In genomic region chr5:155082401-155082800, GRCh38 we compare ENCODE assay signal across 14 cellular contexts.
DNase-seq lines count a peak whose midpoint lies in the region; ATAC-seq and TF ChIP-seq lines count a peak whose summit lies in the region.
"Had no signal": no experiment of that assay in that cellular context is flagged by ENCODE, and none has a peak within 500 bp of the region (broad histone marks: within the 10 kb centered on the region; RNA-seq: fewer than 3 reads in every experiment).

No MANE protein-coding gene starts in this region.

- H3K4me3 ChIP-seq in fibroblast of villous mesenchyme (ENCODE audit: low read depth, low read length) = no peak overlapping the region
- H3K4me3 ChIP-seq in skeletal muscle satellite cell (ENCODE audit: low read length) = no peak overlapping the region
- H3K4me3 ChIP-seq in colonic mucosa = no peak overlapping the region

- H3K9ac ChIP-seq in skeletal muscle satellite cell (ENCODE audit: low read depth, low read length) (no peak overlapping the region), colonic mucosa (ENCODE audit: low read depth in 2 of 2, low read length in 2 of 2) (no peak overlapping the region)

- peaks cover 5 to 6% of the 10 kb centered on the region in 2 donors for H3K9me3 Mint-ChIP-seq in stimulated activated naive B cell treated with anti-CD40 and anti-IgM and Interleukin-4, amounts not matched to agents 10 μg/mL and 1 μg/mL and 100 μg/mL, for 72 hours
- H3K9me3 Mint-ChIP-seq: effector memory CD8-positive, alpha-beta T cell; nephron had no signal

- H3K4me1 Mint-ChIP-seq in stimulated activated naive B cell treated with anti-CD40 and anti-IgM and Interleukin-4, amounts not matched to agents 10 μg/mL and 1 μg/mL and 100 μg/mL, for 72 hours = no peaks in the 10 kb centered on the region
- H3K4me1 Mint-ChIP-seq: stimulated activated memory B cell treated with anti-CD40 and anti-IgM and Interleukin-4, amounts not matched to agents 10 μg/mL and 1 μg/mL and 100 μg/mL, for 72 hours had no signal

- DNase-seq in HCEC 1CT (peak; percentile 91), T1000 (lab: John Stamatoyannopoulos, UW) (peak; percentile 6), fibroblast of villous mesenchyme (ENCODE audit: low read depth) (peak; percentile 51), colonic mucosa (no peak), CD1c-positive myeloid dendritic cell (ENCODE audit: extremely low spot score) (no peak)
- no peak for DNase-seq in stimulated activated naive B cell treated with anti-CD40 and anti-IgM and Interleukin-4, amounts not matched to agents 10 μg/mL and 1 μg/mL and 100 μg/mL, for 72 hours
- DNase-seq: effector memory CD8-positive, alpha-beta T cell; NCI-H1930; stimulated activated CD4-positive, alpha-beta T cell treated with anti-CD3 and anti-CD28 coated beads, Interleukin-15, amount 100 ng/mL, for 24 hours; T-helper 9 cell had no signal

- no peaks in the 10 kb centered on the region for H3K36me3 Mint-ChIP-seq in stimulated activated naive B cell treated with anti-CD40 and anti-IgM and Interleukin-4, amounts not matched to agents 10 μg/mL and 1 μg/mL and 100 μg/mL, for 72 hours
- H3K36me3 Mint-ChIP-seq: stimulated activated memory B cell treated with anti-CD40 and anti-IgM and Interleukin-4, amounts not matched to agents 10 μg/mL and 1 μg/mL and 100 μg/mL, for 72 hours had no signal

- H3K4me2 ChIP-seq in skeletal muscle satellite cell (ENCODE audit: low read length) = peak overlapping the region; percentile 13

- no peak overlapping the region for H3K27ac ChIP-seq in colonic mucosa

- no peak overlapping the region for H3K27ac Mint-ChIP-seq in stimulated activated naive B cell treated with anti-CD40 and anti-IgM and Interleukin-4, amounts not matched to agents 10 μg/mL and 1 μg/mL and 100 μg/mL, for 72 hours
- H3K27ac Mint-ChIP-seq: effector memory CD8-positive, alpha-beta T cell; nephron; stimulated activated memory B cell treated with anti-CD40 and anti-IgM and Interleukin-4, amounts not matched to agents 10 μg/mL and 1 μg/mL and 100 μg/mL, for 72 hours had no signal

- no peak overlapping the region for H3K4me3 Mint-ChIP-seq in stimulated activated naive B cell treated with anti-CD40 and anti-IgM and Interleukin-4, amounts not matched to agents 10 μg/mL and 1 μg/mL and 100 μg/mL, for 72 hours
- H3K4me3 Mint-ChIP-seq: effector memory CD8-positive, alpha-beta T cell; nephron; stimulated activated memory B cell treated with anti-CD40 and anti-IgM and Interleukin-4, amounts not matched to agents 10 μg/mL and 1 μg/mL and 100 μg/mL, for 72 hours had no signal

- H3K27me3 Mint-ChIP-seq in stimulated activated naive B cell treated with anti-CD40 and anti-IgM and Interleukin-4, amounts not matched to agents 10 μg/mL and 1 μg/mL and 100 μg/mL, for 72 hours = peaks cover 0 to 4% of the 10 kb centered on the region in 2 donors

- TF ChIP-seq CTCF in fibroblast of villous mesenchyme (IDR thresholded peaks at IDR 0.05; ENCODE audit: insufficient read depth, low read depth, low read length) (no peak), colonic mucosa (IDR thresholded peaks at IDR 0.05) (no peak)

- no peak for TF ChIP-seq POLR2A in GM18505 (IDR thresholded peaks at IDR 0.05; ENCODE audit: borderline replicate concordance, extremely low read depth, insufficient read depth, insufficient read length)

- no peak for ATAC-seq in stimulated activated naive B cell treated with anti-CD40 and anti-IgM and Interleukin-4, amounts not matched to agents 10 μg/mL and 1 μg/mL and 100 μg/mL, for 72 hours (replicated peaks)
- ATAC-seq in GM18505 (IDR thresholded peaks at IDR 0.05; ENCODE audit: unreplicated experiment) = no peak
- ATAC-seq: effector memory CD8-positive, alpha-beta T cell; stimulated activated memory B cell treated with anti-CD40 and anti-IgM and Interleukin-4, amounts not matched to agents 10 μg/mL and 1 μg/mL and 100 μg/mL, for 72 hours had no signal

- H3K9me3 ChIP-seq in skeletal muscle satellite cell (replicated peaks; ENCODE audit: low read length) (no peaks in the 10 kb centered on the region), colonic mucosa (no peaks in the 10 kb centered on the region)

- H3K27me3 ChIP-seq in skeletal muscle satellite cell (ENCODE audit: control insufficient read depth, insufficient read depth, low read length) = no peaks in the 10 kb centered on the region
- H3K27me3 ChIP-seq in colonic mucosa = no peaks in the 10 kb centered on the region

- peaks cover 22% of the 10 kb centered on the region for H3K4me1 ChIP-seq in skeletal muscle satellite cell (ENCODE audit: control insufficient read depth, insufficient read depth, low read length)
- no peaks in the 10 kb centered on the region for H3K4me1 ChIP-seq in colonic mucosa

- intact Hi-C loops in colonic mucosa (cut with DNase I) = no loop called here

- no peaks in the 10 kb centered on the region for H3K36me3 ChIP-seq in skeletal muscle satellite cell (ENCODE audit: insufficient read depth, low read length)
- no peaks in the 10 kb centered on the region for H3K36me3 ChIP-seq in colonic mucosa

Comparison
In these comparisons a context has a peak if more than half of its experiments do, and no peak if none do; other contexts are left out.
1. DNase-seq: peak in HCEC 1CT (single experiment), T1000 (single experiment) and fibroblast of villous mesenchyme (single experiment); none in stimulated activated naive B cell treated with anti-CD40 and anti-IgM and Interleukin-4, amounts not matched to agents 10 μg/mL and 1 μg/mL and 100 μg/mL, for 72 hours (single experiment), colonic mucosa (single experiment) and CD1c-positive myeloid dendritic cell (single experiment).